ENCODE assay signal across 15 cellular contexts in the genomic region with DNA sequence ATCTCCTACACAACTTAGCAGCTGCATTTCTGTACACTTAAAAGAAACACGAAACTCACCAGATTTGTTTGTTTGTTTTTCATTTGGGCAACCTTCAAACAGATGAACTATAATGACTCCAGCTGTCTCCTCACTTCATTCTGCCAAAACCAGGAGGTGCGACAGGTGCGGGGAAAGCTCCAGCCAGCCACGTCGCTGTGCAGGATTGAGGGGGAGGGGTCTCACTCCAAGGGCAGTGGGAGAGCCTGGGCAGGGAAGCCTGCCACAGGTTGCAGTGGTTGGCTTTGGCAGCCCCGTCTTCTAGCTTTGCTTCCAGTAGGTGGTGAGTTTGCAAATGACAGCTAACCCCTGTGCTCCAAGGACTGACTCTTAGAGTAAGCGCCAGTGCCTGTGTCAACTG.
DNase-seq lines count a peak whose midpoint lies in the region; ATAC-seq and TF ChIP-seq lines count a peak whose summit lies in the region.
"Had no signal": no experiment of that assay in that cellular context is flagged by ENCODE, and none has a peak within 500 bp of the region (broad histone marks: within the 10 kb centered on the region; RNA-seq: fewer than 3 reads in every experiment).

No MANE protein-coding gene starts in this region.

- H3K27me3 ChIP-seq in tibial artery: no peaks in the 10 kb centered on the region
- no peaks in the 10 kb centered on the region for H3K27me3 ChIP-seq in colonic mucosa
- H3K27me3 ChIP-seq: SJSA1 had no signal

- peaks cover 6% of the 10 kb centered on the region for H3K4me1 Mint-ChIP-seq in WTC11
- H3K4me1 Mint-ChIP-seq in activated CD4-positive, alpha-beta memory T cell treated with anti-CD3 and anti-CD28 coated beads, Interleukin-2, amount 10 ng/mL, durations not matched to agents 7 days and 5 days: no peaks in the 10 kb centered on the region
- no peaks in the 10 kb centered on the region for H3K4me1 Mint-ChIP-seq in activated CD8-positive, alpha-beta memory T cell treated with anti-CD3 and anti-CD28 coated beads, Interleukin-2, amount 10 ng/mL, durations not matched to agents 7 days and 5 days

- peak; percentile 100 for ATAC-seq in WTC11
- ATAC-seq in activated CD8-positive, alpha-beta memory T cell treated with anti-CD3 and anti-CD28 coated beads, Interleukin-2, amount 10 ng/mL, durations not matched to agents 7 days and 5 days: no peak

- H3K27ac ChIP-seq in tibial artery (no peak overlapping the region), colonic mucosa (no peak overlapping the region)
- H3K27ac ChIP-seq: SJSA1, transverse colon had no signal

- H3K27me3 Mint-ChIP-seq in WTC11 (ENCODE audit: low read depth): no peaks in the 10 kb centered on the region
- H3K27me3 Mint-ChIP-seq in activated CD4-positive, alpha-beta memory T cell treated with anti-CD3 and anti-CD28 coated beads, Interleukin-2, amount 10 ng/mL, durations not matched to agents 7 days and 5 days: peaks cover 36% of the 10 kb centered on the region
- peaks cover 40% of the 10 kb centered on the region for H3K27me3 Mint-ChIP-seq in activated CD8-positive, alpha-beta memory T cell treated with anti-CD3 and anti-CD28 coated beads, Interleukin-2, amount 10 ng/mL, durations not matched to agents 7 days and 5 days

- H3K9me3 ChIP-seq in tibial artery: no peaks in the 10 kb centered on the region
- H3K9me3 ChIP-seq in colonic mucosa: no peaks in the 10 kb centered on the region
- H3K9me3 ChIP-seq: SJSA1, transverse colon had no signal

- POLR2A ChIA-PET in WTC11 (lab: Charles Lee): no interaction called here
- POLR2A ChIA-PET in activated CD4-positive, alpha-beta memory T cell treated with anti-CD3 and anti-CD28 coated beads, Interleukin-2, amount 10 ng/mL, durations not matched to agents 7 days and 5 days (lab: Charles Lee): no interaction called here

- no peak overlapping the region for H3K27ac Mint-ChIP-seq in WTC11
- no peak overlapping the region for H3K27ac Mint-ChIP-seq in activated CD4-positive, alpha-beta memory T cell treated with anti-CD3 and anti-CD28 coated beads, Interleukin-2, amount 10 ng/mL, durations not matched to agents 7 days and 5 days
- H3K27ac Mint-ChIP-seq in activated CD8-positive, alpha-beta memory T cell treated with anti-CD3 and anti-CD28 coated beads, Interleukin-2, amount 10 ng/mL, durations not matched to agents 7 days and 5 days: no peak overlapping the region

- DNase-seq in DMS53 treated with DMSO at 0.1 percent for 48 hours (lab: John Stamatoyannopoulos, UW; ENCODE audit: unreplicated experiment) (peak; percentile 8), NCI-H2107 (lab: John Stamatoyannopoulos, UW) (peak; percentile 10), WTC11 (ENCODE audit: low spot score) (peak; percentile 64), myocyte (ENCODE audit: low read depth) (peak; percentile 67), tibial artery (no peak), colonic mucosa (no peak)
- no peak for DNase-seq in activated CD4-positive, alpha-beta memory T cell treated with anti-CD3 and anti-CD28 coated beads, Interleukin-2, amount 10 ng/mL, durations not matched to agents 7 days and 5 days
- no peak for DNase-seq in activated CD8-positive, alpha-beta memory T cell treated with anti-CD3 and anti-CD28 coated beads, Interleukin-2, amount 10 ng/mL, durations not matched to agents 7 days and 5 days
- DNase-seq: activated CD8-positive, alpha-beta memory T cell treated with anti-CD3 and anti-CD28 coated beads for 24 hours; activated gamma-delta T cell treated with Interleukin-2 at 50 U/mL for 16 hours; DMS79; MV-4-11; stimulated activated CD8-positive, alpha-beta memory T cell treated with anti-CD3 and anti-CD28 coated beads, Interleukin-4, amount 100 ng/mL, for 48 hours; transverse colon had no signal

- TF ChIP-seq CTCF in WTC11 (IDR thresholded peaks at IDR 0.05) (no peak), tibial artery (IDR thresholded peaks at IDR 0.05) (no peak), colonic mucosa (IDR thresholded peaks at IDR 0.05) (no peak)

- H3K36me3 ChIP-seq in tibial artery: no peaks in the 10 kb centered on the region
- no peaks in the 10 kb centered on the region for H3K36me3 ChIP-seq in colonic mucosa
- H3K36me3 ChIP-seq: SJSA1, transverse colon had no signal

- CTCF ChIA-PET in WTC11 (lab: Charles Lee): interaction anchor here (0.7 to 1.6 kb wide), 12 partner anchors 10 to 267 kb away, joined by 3 to 9 read pairs (median 4); no protein-coding TSS in a partner anchor
- CTCF ChIA-PET in activated CD4-positive, alpha-beta memory T cell treated with anti-CD3 and anti-CD28 coated beads, Interleukin-2, amount 10 ng/mL, durations not matched to agents 7 days and 5 days (lab: Charles Lee): no interaction called here
- CTCF ChIA-PET in activated CD8-positive, alpha-beta memory T cell treated with anti-CD3 and anti-CD28 coated beads, Interleukin-2, amount 10 ng/mL, durations not matched to agents 7 days and 5 days (lab: Charles Lee): interaction anchor here (1.0 kb wide), 1 partner anchor 217 kb away, joined by 3 read pairs; no protein-coding TSS in a partner anchor

- no peak overlapping the region for H3K9ac ChIP-seq in colonic mucosa (ENCODE audit: low read depth in 2 of 2, low read length in 2 of 2)

- H3K36me3 Mint-ChIP-seq in WTC11: no peaks in the 10 kb centered on the region
- H3K36me3 Mint-ChIP-seq in activated CD4-positive, alpha-beta memory T cell treated with anti-CD3 and anti-CD28 coated beads, Interleukin-2, amount 10 ng/mL, durations not matched to agents 7 days and 5 days (ENCODE audit: low read depth): no peaks in the 10 kb centered on the region
- H3K36me3 Mint-ChIP-seq in activated CD8-positive, alpha-beta memory T cell treated with anti-CD3 and anti-CD28 coated beads, Interleukin-2, amount 10 ng/mL, durations not matched to agents 7 days and 5 days: no peaks in the 10 kb centered on the region

- H3K4me1 ChIP-seq in tibial artery: no peaks in the 10 kb centered on the region
- no peaks in the 10 kb centered on the region for H3K4me1 ChIP-seq in colonic mucosa
- H3K4me1 ChIP-seq: SJSA1, transverse colon had no signal

- intact Hi-C loops in tibial artery (cut with DNase I; ENCODE audit: low total_unique reads) (no loop called here), colonic mucosa (cut with DNase I) (no loop called here)

- no peak overlapping the region for H3K4me3 Mint-ChIP-seq in WTC11
- no peak overlapping the region for H3K4me3 Mint-ChIP-seq in activated CD4-positive, alpha-beta memory T cell treated with anti-CD3 and anti-CD28 coated beads, Interleukin-2, amount 10 ng/mL, durations not matched to agents 7 days and 5 days
- no peak overlapping the region for H3K4me3 Mint-ChIP-seq in activated CD8-positive, alpha-beta memory T cell treated with anti-CD3 and anti-CD28 coated beads, Interleukin-2, amount 10 ng/mL, durations not matched to agents 7 days and 5 days

- no peaks in the 10 kb centered on the region for H3K9me3 Mint-ChIP-seq in WTC11
- no peaks in the 10 kb centered on the region for H3K9me3 Mint-ChIP-seq in activated CD4-positive, alpha-beta memory T cell treated with anti-CD3 and anti-CD28 coated beads, Interleukin-2, amount 10 ng/mL, durations not matched to agents 7 days and 5 days
- H3K9me3 Mint-ChIP-seq in activated CD8-positive, alpha-beta memory T cell treated with anti-CD3 and anti-CD28 coated beads, Interleukin-2, amount 10 ng/mL, durations not matched to agents 7 days and 5 days (ENCODE audit: low read depth): no peaks in the 10 kb centered on the region

- H3K4me3 ChIP-seq in tibial artery (no peak overlapping the region), colonic mucosa (no peak overlapping the region)
- H3K4me3 ChIP-seq: SJSA1, transverse colon had no signal

TF ChIP-seq in WTC11, 78 proteins besides CTCF, POLR2A, EP300 and RAD21 (continues in another document):
- TF ChIP-seq EMX1 (CRISPR knock-in tag; IDR thresholded peaks at IDR 0.05) (no peak), JUN (CRISPR knock-in tag; IDR thresholded peaks at IDR 0.05) (no peak), TEAD4 (CRISPR knock-in tag; IDR thresholded peaks at IDR 0.05) (no peak), HMGA2 (CRISPR knock-in tag; IDR thresholded peaks at IDR 0.05) (no peak), GTF2I (CRISPR knock-in tag; conservative IDR thresholded peaks at IDR 0.05) (no peak), FOXP1 (CRISPR knock-in tag; IDR thresholded peaks at IDR 0.05; ENCODE audit: borderline replicate concordance) (no peak)
- TF ChIP-seq, protein P1, sequence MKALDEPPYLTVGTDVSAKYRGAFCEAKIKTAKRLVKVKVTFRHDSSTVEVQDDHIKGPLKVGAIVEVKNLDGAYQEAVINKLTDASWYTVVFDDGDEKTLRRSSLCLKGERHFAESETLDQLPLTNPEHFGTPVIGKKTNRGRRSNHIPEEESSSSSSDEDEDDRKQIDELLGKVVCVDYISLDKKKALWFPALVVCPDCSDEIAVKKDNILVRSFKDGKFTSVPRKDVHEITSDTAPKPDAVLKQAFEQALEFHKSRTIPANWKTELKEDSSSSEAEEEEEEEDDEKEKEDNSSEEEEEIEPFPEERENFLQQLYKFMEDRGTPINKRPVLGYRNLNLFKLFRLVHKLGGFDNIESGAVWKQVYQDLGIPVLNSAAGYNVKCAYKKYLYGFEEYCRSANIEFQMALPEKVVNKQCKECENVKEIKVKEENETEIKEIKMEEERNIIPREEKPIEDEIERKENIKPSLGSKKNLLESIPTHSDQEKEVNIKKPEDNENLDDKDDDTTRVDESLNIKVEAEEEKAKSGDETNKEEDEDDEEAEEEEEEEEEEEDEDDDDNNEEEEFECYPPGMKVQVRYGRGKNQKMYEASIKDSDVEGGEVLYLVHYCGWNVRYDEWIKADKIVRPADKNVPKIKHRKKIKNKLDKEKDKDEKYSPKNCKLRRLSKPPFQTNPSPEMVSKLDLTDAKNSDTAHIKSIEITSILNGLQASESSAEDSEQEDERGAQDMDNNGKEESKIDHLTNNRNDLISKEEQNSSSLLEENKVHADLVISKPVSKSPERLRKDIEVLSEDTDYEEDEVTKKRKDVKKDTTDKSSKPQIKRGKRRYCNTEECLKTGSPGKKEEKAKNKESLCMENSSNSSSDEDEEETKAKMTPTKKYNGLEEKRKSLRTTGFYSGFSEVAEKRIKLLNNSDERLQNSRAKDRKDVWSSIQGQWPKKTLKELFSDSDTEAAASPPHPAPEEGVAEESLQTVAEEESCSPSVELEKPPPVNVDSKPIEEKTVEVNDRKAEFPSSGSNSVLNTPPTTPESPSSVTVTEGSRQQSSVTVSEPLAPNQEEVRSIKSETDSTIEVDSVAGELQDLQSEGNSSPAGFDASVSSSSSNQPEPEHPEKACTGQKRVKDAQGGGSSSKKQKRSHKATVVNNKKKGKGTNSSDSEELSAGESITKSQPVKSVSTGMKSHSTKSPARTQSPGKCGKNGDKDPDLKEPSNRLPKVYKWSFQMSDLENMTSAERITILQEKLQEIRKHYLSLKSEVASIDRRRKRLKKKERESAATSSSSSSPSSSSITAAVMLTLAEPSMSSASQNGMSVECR (CRISPR knock-in tag; IDR thresholded peaks at IDR 0.05; ENCODE audit: borderline replicate concordance): no peak

Comparison
In these comparisons a context has a peak if more than half of its experiments do, and no peak if none do; other contexts are left out.
1. DNase-seq: peak in DMS53 treated with DMSO at 0.1 percent for 48 hours (single experiment), NCI-H2107 (single experiment), WTC11 (single experiment) and myocyte (single experiment); none in tibial artery (0 of 2), colonic mucosa (single experiment), activated CD4-positive, alpha-beta memory T cell treated with anti-CD3 and anti-CD28 coated beads, Interleukin-2, amount 10 ng/mL, durations not matched to agents 7 days and 5 days (single experiment) and activated CD8-positive, alpha-beta memory T cell treated with anti-CD3 and anti-CD28 coated beads, Interleukin-2, amount 10 ng/mL, durations not matched to agents 7 days and 5 days (single experiment).